In genomic region chr7:69244691-69245090, GRCh38 we compare ENCODE assay signal across 20 cellular contexts.
DNase-seq lines count a peak whose midpoint lies in the region; TF ChIP-seq lines count a peak whose summit lies in the region.
"Had no signal": no experiment of that assay in that cellular context is flagged by ENCODE, and none has a peak within 500 bp of the region (broad histone marks: within the 10 kb centered on the region; RNA-seq: fewer than 3 reads in every experiment).

No MANE protein-coding gene starts in this region.

- no peaks in the 10 kb centered on the region for H4K20me1 ChIP-seq in MM.1S (ENCODE audit: insufficient read depth, low read length)
- H4K20me1 ChIP-seq: BLaER1 treated with 17β-estradiol and CSF1 and Interleukin-3, amounts not matched to agents 10 nM and 100 nM had no signal

- no peak overlapping the region for H3K14ac ChIP-seq in trophoblast cell (ENCODE audit: low read length)

- H3K4me3 Mint-ChIP-seq in endothelial cell (ENCODE audit: unreplicated experiment): no peak overlapping the region
- no peak overlapping the region for H3K4me3 Mint-ChIP-seq in activated T-helper 1 cell treated with anti-CD3 and anti-CD28 coated beads, Interleukin-12 subunit alpha, Interleukin-12 subunit beta, Interleukin-2, Interleukin-4 antibody, amounts not matched to agents 30 ng/mL and 10 ng/mL and 1 ng/mL, durations not matched to agents 14 hours and 24 hours and 36 hours
- H3K4me3 Mint-ChIP-seq: B cell; CD4-positive, alpha-beta T cell; CD8-positive, alpha-beta T cell had no signal

- H3K4me2 ChIP-seq in MM.1S (ENCODE audit: low read depth, low read length) (no peak overlapping the region), trophoblast cell (ENCODE audit: low read length) (no peak overlapping the region)
- H3K4me2 ChIP-seq: A549 had no signal

- H3K36me3 Mint-ChIP-seq in endothelial cell (ENCODE audit: low read depth, unreplicated experiment): no peaks in the 10 kb centered on the region
- no peaks in the 10 kb centered on the region for H3K36me3 Mint-ChIP-seq in activated T-helper 1 cell treated with anti-CD3 and anti-CD28 coated beads, Interleukin-12 subunit alpha, Interleukin-12 subunit beta, Interleukin-2, Interleukin-4 antibody, amounts not matched to agents 30 ng/mL and 10 ng/mL and 1 ng/mL, durations not matched to agents 14 hours and 24 hours and 36 hours (ENCODE audit: low read depth)
- H3K36me3 Mint-ChIP-seq: CD8-positive, alpha-beta T cell had no signal

- no peaks in the 10 kb centered on the region for H3K4me1 ChIP-seq in MM.1S (ENCODE audit: low read length)
- H3K4me1 ChIP-seq in trophoblast cell (ENCODE audit: control insufficient read depth in 1 of 2, insufficient read depth in 2 of 2, low read length in 2 of 2): peaks cover 5 to 13% of the 10 kb centered on the region in 2 experiments
- H3K4me1 ChIP-seq: Caco-2 had no signal

- no peak overlapping the region for H4K8ac ChIP-seq in trophoblast cell (ENCODE audit: low read depth, low read length)

- H2BK5ac ChIP-seq in trophoblast cell (ENCODE audit: low read depth, low read length, poor library complexity): no peak overlapping the region

- H3K9me3 Mint-ChIP-seq in endothelial cell (ENCODE audit: unreplicated experiment): peaks cover 17% of the 10 kb centered on the region
- H3K9me3 Mint-ChIP-seq in activated T-helper 1 cell treated with anti-CD3 and anti-CD28 coated beads, Interleukin-12 subunit alpha, Interleukin-12 subunit beta, Interleukin-2, Interleukin-4 antibody, amounts not matched to agents 30 ng/mL and 10 ng/mL and 1 ng/mL, durations not matched to agents 14 hours and 24 hours and 36 hours: peaks cover 15% of the 10 kb centered on the region

- no peaks in the 10 kb centered on the region for H3K4me1 Mint-ChIP-seq in endothelial cell (ENCODE audit: unreplicated experiment)
- H3K4me1 Mint-ChIP-seq in activated T-helper 1 cell treated with anti-CD3 and anti-CD28 coated beads, Interleukin-12 subunit alpha, Interleukin-12 subunit beta, Interleukin-2, Interleukin-4 antibody, amounts not matched to agents 30 ng/mL and 10 ng/mL and 1 ng/mL, durations not matched to agents 14 hours and 24 hours and 36 hours (ENCODE audit: low read depth): no peaks in the 10 kb centered on the region
- H3K4me1 Mint-ChIP-seq: B cell had no signal

- H3K79me2 ChIP-seq in MM.1S (ENCODE audit: low read length) (no peaks in the 10 kb centered on the region), trophoblast cell (ENCODE audit: control insufficient read depth, insufficient read depth, low read length, poor library complexity) (no peaks in the 10 kb centered on the region)

- H3K18ac ChIP-seq in trophoblast cell (ENCODE audit: low read length): no peak overlapping the region

- no peaks in the 10 kb centered on the region for H3K9me2 ChIP-seq in MM.1S (replicated peaks; ENCODE audit: insufficient read depth, low read length)

- peak; percentile 67 for DNase-seq in MM.1S
- peak; percentile 86 for DNase-seq in RPMI8226
- DNase-seq in endothelial cell (ENCODE audit: low spot score): no peak
- no peak for DNase-seq in trophoblast cell
- no peak for DNase-seq in activated T-helper 1 cell treated with anti-CD3 and anti-CD28 coated beads, Interleukin-12 subunit alpha, Interleukin-12 subunit beta, Interleukin-2, Interleukin-4 antibody, amounts not matched to agents 30 ng/mL and 10 ng/mL and 1 ng/mL, durations not matched to agents 14 hours and 24 hours and 36 hours (ENCODE audit: low spot score)
- DNase-seq in retina: no peak
- DNase-seq in foreskin melanocyte: no peak
- DNase-seq: AML-193; Caco-2; Calu3; CD4-positive, alpha-beta T cell; CD8-positive, alpha-beta T cell; DMS79 treated with DMSO at 0.1 percent for 48 hours; GF-D8 had no signal

- H2BK12ac ChIP-seq in trophoblast cell (ENCODE audit: low read length): no peak overlapping the region

- H3K36me3 ChIP-seq in MM.1S (replicated peaks; ENCODE audit: insufficient read depth, low read length) (no peaks in the 10 kb centered on the region), trophoblast cell (ENCODE audit: control insufficient read depth in 1 of 2, insufficient read depth in 2 of 2, low read length in 2 of 2) (no peaks in the 10 kb centered on the region)
- H3K36me3 ChIP-seq: BLaER1 treated with 17β-estradiol and CSF1 and Interleukin-3, amounts not matched to agents 10 nM and 100 nM had no signal

- H3K27me3 ChIP-seq in MM.1S (replicated peaks; ENCODE audit: insufficient read depth, low read length): no peaks in the 10 kb centered on the region
- no peaks in the 10 kb centered on the region for H3K27me3 ChIP-seq in trophoblast cell (ENCODE audit: insufficient read depth, low read length)
- H3K27me3 ChIP-seq: BLaER1 treated with 17β-estradiol and CSF1 and Interleukin-3, amounts not matched to agents 10 nM and 100 nM had no signal

- H3K27me3 Mint-ChIP-seq in endothelial cell (ENCODE audit: unreplicated experiment): peaks cover 4% of the 10 kb centered on the region
- no peaks in the 10 kb centered on the region for H3K27me3 Mint-ChIP-seq in activated T-helper 1 cell treated with anti-CD3 and anti-CD28 coated beads, Interleukin-12 subunit alpha, Interleukin-12 subunit beta, Interleukin-2, Interleukin-4 antibody, amounts not matched to agents 30 ng/mL and 10 ng/mL and 1 ng/mL, durations not matched to agents 14 hours and 24 hours and 36 hours (ENCODE audit: insufficient read depth)
- H3K27me3 Mint-ChIP-seq: CD4-positive, alpha-beta T cell had no signal

- H2BK120ac ChIP-seq in trophoblast cell (ENCODE audit: insufficient read depth, low read length, poor library complexity): no peak overlapping the region

- no peak overlapping the region for H4K91ac ChIP-seq in trophoblast cell (ENCODE audit: low read depth, low read length)

- intact Hi-C loops in activated T-helper 1 cell treated with anti-CD3 and anti-CD28 coated beads, Interleukin-12 subunit alpha, Interleukin-12 subunit beta, Interleukin-2, Interleukin-4 antibody, amounts not matched to agents 30 ng/mL and 10 ng/mL and 1 ng/mL, durations not matched to agents 14 hours and 24 hours and 36 hours (cut with micrococcal nuclease): no loop called here

- TF ChIP-seq CTCF in MM.1S (IDR thresholded peaks at IDR 0.05; ENCODE audit: low read length) (no peak), endothelial cell (IDR thresholded peaks at IDR 0.05; ENCODE audit: unreplicated experiment) (no peak)

- H2AFZ ChIP-seq in MM.1S (ENCODE audit: low read length) (no peak overlapping the region), trophoblast cell (ENCODE audit: insufficient read depth, low read length, poor library complexity) (no peak overlapping the region)

- no peak overlapping the region for H2AK5ac ChIP-seq in trophoblast cell (ENCODE audit: low read length)

- no peaks in the 10 kb centered on the region for H3F3A ChIP-seq in MM.1S (ENCODE audit: insufficient read depth, low read length)

- H3K27ac ChIP-seq in MM.1S (ENCODE audit: low read length) (no peak overlapping the region; the same call in 1 of the 2 replicates), trophoblast cell (ENCODE audit: low read depth, low read length) (no peak overlapping the region)
- H3K27ac ChIP-seq: 22Rv1, A549, C4-2B had no signal

- no peak overlapping the region for H3K4ac ChIP-seq in trophoblast cell (ENCODE audit: low read depth, low read length)

- H3K27ac Mint-ChIP-seq in endothelial cell (ENCODE audit: unreplicated experiment): peak overlapping the region; percentile 24
- no peak overlapping the region for H3K27ac Mint-ChIP-seq in activated T-helper 1 cell treated with anti-CD3 and anti-CD28 coated beads, Interleukin-12 subunit alpha, Interleukin-12 subunit beta, Interleukin-2, Interleukin-4 antibody, amounts not matched to agents 30 ng/mL and 10 ng/mL and 1 ng/mL, durations not matched to agents 14 hours and 24 hours and 36 hours
- H3K27ac Mint-ChIP-seq: B cell; CD4-positive, alpha-beta T cell; CD8-positive, alpha-beta T cell had no signal

- WGBS in trophoblast cell (ENCODE audit: extremely low coverage, insufficient coverage, insufficient read length): no CpG with 5 or more reads among the region's 2 CpGs

- no peaks in the 10 kb centered on the region for H3K79me1 ChIP-seq in trophoblast cell (ENCODE audit: low read length)

- H3K9ac ChIP-seq in MM.1S (ENCODE audit: low read length) (no peak overlapping the region), trophoblast cell (ENCODE audit: low read length) (peak overlapping the region; percentile 64)

- no peak overlapping the region for H4K12ac ChIP-seq in trophoblast cell (ENCODE audit: low read depth, low read length)

- no peak overlapping the region for H3K4me3 ChIP-seq in MM.1S (ENCODE audit: low read length)
- no peak overlapping the region for H3K4me3 ChIP-seq in trophoblast cell (ENCODE audit: low read depth, low read length)
- H3K4me3 ChIP-seq: A549; BLaER1 treated with 17β-estradiol and CSF1 and Interleukin-3, amounts not matched to agents 10 nM and 100 nM; GM12878 had no signal

- H3K9me3 ChIP-seq in MM.1S (replicated peaks; ENCODE audit: insufficient read depth, low read length) (no peaks in the 10 kb centered on the region), trophoblast cell (ENCODE audit: insufficient read depth, low read depth, low read length) (no peaks in the 10 kb centered on the region)
- H3K9me3 ChIP-seq: A549, Caco-2 had no signal

- H3K23ac ChIP-seq in trophoblast cell (ENCODE audit: low read length): no peak overlapping the region

Comparison
In these comparisons a context has a peak if more than half of its experiments do, and no peak if none do; other contexts are left out.
1. DNase-seq: peak in MM.1S (single experiment) and RPMI8226 (single experiment); none in endothelial cell (single experiment), trophoblast cell (0 of 2), activated T-helper 1 cell treated with anti-CD3 and anti-CD28 coated beads, Interleukin-12 subunit alpha, Interleukin-12 subunit beta, Interleukin-2, Interleukin-4 antibody, amounts not matched to agents 30 ng/mL and 10 ng/mL and 1 ng/mL, durations not matched to agents 14 hours and 24 hours and 36 hours (single experiment), retina (single experiment) and foreskin melanocyte (single experiment).